ENCODE assay signal across 1 cellular context in genomic region chr6:90217621-90218496, GRCh38.
TF ChIP-seq lines count a peak whose summit lies in the region.

No MANE protein-coding gene starts in this region.

TF ChIP-seq in HEK293, 187 proteins besides CTCF, POLR2A, EP300 and RAD21 (continued from another document):
- TF ChIP-seq PRDM6 (tag by site-specific recombination; IDR thresholded peaks at IDR 0.05), result 0 out of 2 replicates have a peak, but pooled peaks have one; percentile 25
- peak; percentile 47 for TF ChIP-seq OSR2 (tag by site-specific recombination; IDR thresholded peaks at IDR 0.05)
- TF ChIP-seq ZNF513 (tag by site-specific recombination; IDR thresholded peaks at IDR 0.05), result no peak
- peak; percentile 77 for TF ChIP-seq ZNF549 (tag by site-specific recombination; IDR thresholded peaks at IDR 0.05)
- TF ChIP-seq ZNF175 (tag by site-specific recombination; IDR thresholded peaks at IDR 0.05), result no peak
- no peak for TF ChIP-seq ZBTB1 (tag by site-specific recombination; IDR thresholded peaks at IDR 0.05)
- TF ChIP-seq ZNF664 (tag by site-specific recombination; IDR thresholded peaks at IDR 0.05), result no peak
- no peak for TF ChIP-seq ZNF776 (tag by site-specific recombination; IDR thresholded peaks at IDR 0.05; ENCODE audit: borderline replicate concordance)
- TF ChIP-seq ZNF654 (tag by site-specific recombination; IDR thresholded peaks at IDR 0.05; ENCODE audit: low read depth), result 0 out of 2 replicates have a peak, but pooled peaks have one; percentile 2
- TF ChIP-seq ZNF146 (tag by site-specific recombination; IDR thresholded peaks at IDR 0.05), result no peak
- no peak for TF ChIP-seq GFI1B (tag by site-specific recombination; IDR thresholded peaks at IDR 0.05)
- peak; percentile 11; the same call in 1 of the 2 replicates for TF ChIP-seq REST (tag by site-specific recombination; IDR thresholded peaks at IDR 0.05)
- TF ChIP-seq ATF2 (tag by site-specific recombination; IDR thresholded peaks at IDR 0.05; ENCODE audit: low read depth), result peak; percentile 60; the same call in 1 of the 2 replicates
